21 cellular contexts compared by ENCODE assay signal in genomic region chr6:44390158-44390683, GRCh38. TPM values are rescaled to one million over a fixed set of nuclear protein-coding genes. Genes with fewer than 3 reads are reported as not detected.
DNase-seq lines count a peak whose midpoint lies in the region; ATAC-seq, FAIRE-seq and TF ChIP-seq lines count a peak whose summit lies in the region.
"Had no signal": no experiment of that assay in that cellular context is flagged by ENCODE, and none has a peak within 500 bp of the region (broad histone marks: within the 10 kb centered on the region; RNA-seq: fewer than 3 reads in every experiment).

No MANE protein-coding gene starts in this region.

- H3K36me3 ChIP-seq in OCI-LY7 (ENCODE audit: insufficient read depth, low read length), result peaks cover 52% of the 10 kb centered on the region

- POLR2A ChIA-PET in OCI-LY7 (lab: Charles Lee), result interaction anchor here (0.7 to 1.3 kb wide), 2 partner anchors 18 to 36 kb away, joined by 3 to 5 read pairs; no protein-coding TSS in a partner anchor

- peak overlapping the region; percentile 94 for H3K4me3 Mint-ChIP-seq in activated naive CD4-positive, alpha-beta T cell treated with anti-CD3 and anti-CD28 coated beads, Interleukin-2, amount 50 U/mL, for 24 hours
- H3K4me3 Mint-ChIP-seq in effector memory CD8-positive, alpha-beta T cell, result no peak overlapping the region

- CTCF ChIA-PET in OCI-LY7 (lab: Charles Lee; ENCODE audit: unreplicated experiment), result no interaction called here

- no peak for TF ChIP-seq CTCF in OCI-LY7 (conservative IDR thresholded peaks at IDR 0.05; ENCODE audit: low read length)
- no peak for TF ChIP-seq CTCF in coronary artery (IDR thresholded peaks at IDR 0.05)

- H3K4me3 ChIP-seq in OCI-LY7 (ENCODE audit: low read depth, low read length, poor library complexity, severe bottlenecking), result no peak overlapping the region
- peak overlapping the region; percentile 7 for H3K4me3 ChIP-seq in coronary artery
- H3K4me3 ChIP-seq: suprapubic skin had no signal

- peak overlapping the region; percentile 90 for H3K4me2 ChIP-seq in OCI-LY7 (ENCODE audit: low read length)

- H2AFZ ChIP-seq in OCI-LY7 (ENCODE audit: low read length), result no peak overlapping the region

- no peaks in the 10 kb centered on the region for H3K9me3 Mint-ChIP-seq in activated naive CD4-positive, alpha-beta T cell treated with anti-CD3 and anti-CD28 coated beads, Interleukin-2, amount 50 U/mL, for 24 hours
- no peaks in the 10 kb centered on the region for H3K9me3 Mint-ChIP-seq in effector memory CD8-positive, alpha-beta T cell
- H3K9me3 Mint-ChIP-seq: T-helper 1 cell treated with Interleukin-12 subunit alpha and Interleukin-12 subunit beta and Interleukin-4 antibody, amounts not matched to agents 30 μg/mL and 1 μg/mL, for 36 hours had no signal

- BruUV-seq in OCI-LY7 (replicated peaks; lab: Mats Ljungman, UMichigan), result no TSS peak

- peaks cover 24% of the 10 kb centered on the region for H3K4me1 ChIP-seq in OCI-LY7 (ENCODE audit: insufficient read depth, low read length, poor library complexity, severe bottlenecking)
- H3K4me1 ChIP-seq: foreskin keratinocyte had no signal

- ATAC-seq in effector memory CD8-positive, alpha-beta T cell (replicated peaks), result no peak
- ATAC-seq: foreskin keratinocyte had no signal

- H3K4me1 Mint-ChIP-seq in activated naive CD4-positive, alpha-beta T cell treated with anti-CD3 and anti-CD28 coated beads, Interleukin-2, amount 50 U/mL, for 24 hours, result peaks cover 54% of the 10 kb centered on the region
- peaks cover 32 to 52% of the 10 kb centered on the region in 2 donors for H3K4me1 Mint-ChIP-seq in effector memory CD8-positive, alpha-beta T cell (ENCODE audit: low read depth in 2 of 2)

- H3K27ac Mint-ChIP-seq in activated naive CD4-positive, alpha-beta T cell treated with anti-CD3 and anti-CD28 coated beads, Interleukin-2, amount 50 U/mL, for 24 hours, result no peak overlapping the region
- H3K27ac Mint-ChIP-seq in effector memory CD8-positive, alpha-beta T cell, result no peak overlapping the region
- H3K27ac Mint-ChIP-seq: T-helper 1 cell treated with Interleukin-12 subunit alpha and Interleukin-12 subunit beta and Interleukin-4 antibody, amounts not matched to agents 30 μg/mL and 1 μg/mL, for 36 hours had no signal

- H3K36me3 Mint-ChIP-seq in activated naive CD4-positive, alpha-beta T cell treated with anti-CD3 and anti-CD28 coated beads, Interleukin-2, amount 50 U/mL, for 24 hours, result peaks cover 19% of the 10 kb centered on the region
- peaks cover 52% of the 10 kb centered on the region for H3K36me3 Mint-ChIP-seq in effector memory CD8-positive, alpha-beta T cell (ENCODE audit: insufficient read depth)

- H3K27me3 Mint-ChIP-seq in activated naive CD4-positive, alpha-beta T cell treated with anti-CD3 and anti-CD28 coated beads, Interleukin-2, amount 50 U/mL, for 24 hours, result no peaks in the 10 kb centered on the region
- H3K27me3 Mint-ChIP-seq in effector memory CD8-positive, alpha-beta T cell, result no peaks in the 10 kb centered on the region

- H3K27ac ChIP-seq in OCI-LY7 (ENCODE audit: low read depth, low read length, poor library complexity, severe bottlenecking) (no peak overlapping the region), coronary artery (no peak overlapping the region)
- H3K27ac ChIP-seq: foreskin keratinocyte, suprapubic skin had no signal

- no peak for DNase-seq in activated naive CD4-positive, alpha-beta T cell (lab: John Stamatoyannopoulos, UW)
- DNase-seq in OCI-LY7 (ENCODE audit: low spot score), result no peak
- no peak for DNase-seq in coronary artery (ENCODE audit: low spot score)
- DNase-seq in retina, result peak; percentile 63
- DNase-seq in activated effector memory CD4-positive, alpha-beta T cell treated with Interleukin-2 at 50 U/mL for 16 hours, result no peak
- no peak for DNase-seq in effector memory CD8-positive, alpha-beta T cell
- no peak for DNase-seq in frontal cortex (ENCODE audit: low spot score in 2 of 2)
- DNase-seq: activated CD4-positive, alpha-beta T cell treated with anti-CD3 and anti-CD28 coated beads for 48 hours; activated gamma-delta T cell; Calu3; foreskin keratinocyte; midbrain; MM.1S; NCI-H187; NCI-H446 treated with DMSO at 0.1 percent for 48 hours; occipital lobe; Right ventricle myocardium superior; stimulated activated CD4-positive, alpha-beta T cell treated with anti-CD3 and anti-CD28 coated beads, Interleukin-2, amount 100 ng/mL, for 24 hours had no signal

- intact Hi-C loops in OCI-LY7 (cut with micrococcal nuclease; ENCODE audit: unreplicated experiment), result no loop called here

- H4K20me1 ChIP-seq in OCI-LY7 (ENCODE audit: insufficient read depth, low read length), result peaks cover 23% of the 10 kb centered on the region

- FAIRE-seq in frontal cortex (lab: Jason Lieb, UNC), result no peak

- peaks cover 37% of the 10 kb centered on the region for H3K79me2 ChIP-seq in OCI-LY7 (ENCODE audit: insufficient read depth, low read depth, low read length)

- no peaks in the 10 kb centered on the region for H3K9me2 ChIP-seq in OCI-LY7 (ENCODE audit: insufficient read depth, low read length)

- H3K9me3 ChIP-seq in OCI-LY7 (ENCODE audit: low read length), result no peaks in the 10 kb centered on the region
- H3K9me3 ChIP-seq: suprapubic skin had no signal

RNA-seq across cellular contexts. Expression of gene CDC5L, which starts 2.7 kb away (rescaled TPM):
- total RNA-seq in OCI-LY7 (2014; rRNA removed; shearing (Covaris generic)), result 21.5 and 22.5 TPM in 2 replicates
- total RNA-seq in OCI-LY7 (2022) (23.4 and 24.0 TPM in 2 replicates), frontal cortex (56.7 TPM)

RNA-seq across cellular contexts. Expression of gene SPATS1, which starts 47.8 kb away (rescaled TPM):
- not detected in 2 replicates for total RNA-seq in OCI-LY7 (2014; rRNA removed; shearing (Covaris generic))
- total RNA-seq in OCI-LY7 (2022) (not detected in 2 replicates), frontal cortex (0.41 TPM)
- total RNA-seq: Calu3, foreskin keratinocyte, Right ventricle myocardium superior, suprapubic skin had no signal
